In genomic region chr20:52425253-52425652, GRCh38 we compare ENCODE assay signal across 1 cellular context.
TF ChIP-seq lines count a peak whose summit lies in the region.

No MANE protein-coding gene starts in this region.

TF ChIP-seq in H1, 55 proteins besides CTCF, POLR2A, EP300 and RAD21:
- TF ChIP-seq BACH1 (IDR thresholded peaks at IDR 0.05; ENCODE audit: low read length) (no peak), BRCA1 (IDR thresholded peaks at IDR 0.05; ENCODE audit: low read depth, low read length) (no peak), PHF8 (conservative IDR thresholded peaks at IDR 0.05; ENCODE audit: low read depth, low read length) (no peak), CREB1 (IDR thresholded peaks at IDR 0.05) (no peak), POLR2AphosphoS5 (IDR thresholded peaks at IDR 0.05; ENCODE audit: low read depth, low read length) (no peak), SUZ12 (IDR thresholded peaks at IDR 0.05; ENCODE audit: low read length) (no peak), E2F6 (IDR thresholded peaks at IDR 0.05) (no peak), CHD2 (IDR thresholded peaks at IDR 0.05; ENCODE audit: low read length) (no peak), SAP30 (IDR thresholded peaks at IDR 0.05; ENCODE audit: insufficient read depth, insufficient replicate concordance, low read length) (no peak), RNF2 (IDR thresholded peaks at IDR 0.05; ENCODE audit: borderline replicate concordance, low read depth, low read length, missing control alignments, poor library complexity, severe bottlenecking) (no peak), USF2 (IDR thresholded peaks at IDR 0.05; ENCODE audit: low read length) (no peak), RXRA (IDR thresholded peaks at IDR 0.05; ENCODE audit: insufficient read depth, low read depth, low read length) (no peak), GTF2F1 (IDR thresholded peaks at IDR 0.05; ENCODE audit: borderline replicate concordance, low read depth, low read length) (no peak), RFX5 (IDR thresholded peaks at IDR 0.05; ENCODE audit: borderline replicate concordance, low read depth, low read length) (no peak), CBX8 (IDR thresholded peaks at IDR 0.05; ENCODE audit: borderline replicate concordance, low read depth, low read length) (no peak), TEAD4 (IDR thresholded peaks at IDR 0.05; ENCODE audit: low read depth, low read length) (no peak), SIN3A (conservative IDR thresholded peaks at IDR 0.05 in 1 of 2, IDR thresholded peaks at IDR 0.05 in 1 of 2; ENCODE audit: low read depth in 1 of 2, low read length in 2 of 2) (no peak), CTBP2 (IDR thresholded peaks at IDR 0.05; ENCODE audit: borderline replicate concordance, insufficient read depth, insufficient read length, low read length) (no peak)
